8 cellular contexts compared by ENCODE assay signal in the genomic region with DNA sequence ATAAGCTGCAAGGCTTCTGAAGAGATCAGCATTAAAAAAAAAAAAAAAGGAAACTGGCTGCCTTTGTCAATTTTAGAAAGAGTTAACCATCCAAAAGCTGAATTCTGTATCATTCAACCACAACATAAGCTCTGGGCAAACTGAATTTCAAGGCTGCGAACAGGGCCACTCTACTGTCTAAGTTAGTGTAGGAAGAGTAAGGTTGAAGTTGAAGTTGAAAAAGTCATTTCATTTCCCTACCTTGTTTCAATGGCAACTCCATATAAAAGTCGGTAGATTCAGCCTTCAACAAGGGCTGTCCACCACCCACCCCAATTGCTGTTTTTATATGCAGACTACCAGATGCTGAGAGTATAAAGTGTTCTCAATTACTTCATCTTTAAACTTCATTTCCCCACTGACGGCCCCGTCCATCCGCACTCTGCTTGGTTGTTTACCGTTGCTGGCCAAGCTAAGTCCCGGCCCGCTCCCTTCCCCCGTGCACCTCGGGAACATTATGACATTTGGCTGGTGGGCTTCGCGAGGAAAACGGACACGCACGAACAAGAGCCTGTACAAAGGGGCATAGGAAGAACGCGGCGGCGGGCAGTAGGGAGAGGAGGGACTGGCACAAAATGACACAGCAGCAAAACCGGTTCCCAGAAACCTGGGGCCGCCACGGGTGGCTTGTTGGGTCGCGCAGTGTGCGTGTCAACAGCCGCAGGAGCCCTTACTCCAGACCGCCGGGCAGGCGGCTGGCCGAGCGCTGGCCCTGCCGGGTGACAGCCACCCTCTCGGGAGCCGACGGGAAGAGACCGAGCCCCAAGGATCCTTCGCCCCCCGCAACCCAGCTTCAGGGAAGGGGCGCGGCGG. TPM values are rescaled to one million over a fixed set of nuclear protein-coding genes. Genes with fewer than 3 reads are reported as not detected.
A peak's percentile ranks its signal among the peaks of the same experiment; 100 is the strongest.
DNase-seq lines count a peak whose midpoint lies in the region; ATAC-seq and TF ChIP-seq lines count a peak whose summit lies in the region.

No MANE protein-coding gene starts in this region.

- H3K9me3 ChIP-seq in SJCRH30 (replicated peaks) = no peaks in the 10 kb centered on the region
- no peaks in the 10 kb centered on the region for H3K9me3 ChIP-seq in skeletal muscle tissue (ENCODE audit: control insufficient read depth in 3 of 3, low read length in 3 of 3)

- H3K27ac Mint-ChIP-seq in brain = peak overlapping the region; percentile 59 to 98 (median 97)

- H3K4me3 ChIP-seq in SJCRH30 = peak overlapping the region; percentile 87
- peak overlapping the region; percentile 72 to 80 (median 76) for H3K4me3 ChIP-seq in skeletal muscle tissue (ENCODE audit: low read length in 3 of 3)

- H3K4me1 ChIP-seq in SJCRH30 = 0 out of 2 replicates have a peak, but pooled peaks cover 8% of the 10 kb centered on the region
- peaks cover 11 to 24% (median 24%) of the 10 kb centered on the region in 3 donors for H3K4me1 ChIP-seq in skeletal muscle tissue (ENCODE audit: control insufficient read depth in 3 of 3, insufficient read depth in 3 of 3, low read length in 3 of 3)

- ATAC-seq in GM18508 (IDR thresholded peaks at IDR 0.05; ENCODE audit: insufficient read depth, unreplicated experiment) (peak; percentile 7), HG03064 (IDR thresholded peaks at IDR 0.05; ENCODE audit: low read depth, unreplicated experiment) (peak; percentile 11)

- H3K27ac ChIP-seq in SJCRH30 (peak overlapping the region; percentile 52), skeletal muscle tissue (ENCODE audit: low read depth, low read length) (peak overlapping the region; percentile 89)

- H3K9me3 Mint-ChIP-seq in brain = no peaks in the 10 kb centered on the region

- H3K4me1 Mint-ChIP-seq in brain = peaks cover 50% of the 10 kb centered on the region

- H3K36me3 Mint-ChIP-seq in brain = no peaks in the 10 kb centered on the region

- peak overlapping the region; percentile 61 to 87 (median 85) for H3K9ac ChIP-seq in skeletal muscle tissue (ENCODE audit: low read depth in 1 of 3, low read length in 3 of 3)

- peak overlapping the region; percentile 90 to 98 (median 93) for H3K4me3 Mint-ChIP-seq in brain

- H3K27me3 ChIP-seq in SJCRH30 (no peaks in the 10 kb centered on the region), skeletal muscle tissue (ENCODE audit: control insufficient read depth in 3 of 3, insufficient read depth in 3 of 3, low read length in 3 of 3) (no peaks in the 10 kb centered on the region)

- H3K27me3 Mint-ChIP-seq in brain = peaks cover 14% of the 10 kb centered on the region

- TF ChIP-seq CTCF in brain (conservative IDR thresholded peaks at IDR 0.05) = no peak

- peak; percentile 38 for DNase-seq in AG08396 (ENCODE audit: low spot score)
- DNase-seq in SJCRH30 = peak; percentile 44 to 61
- peak; percentile 15 for DNase-seq in iPS-NIHi7 (ENCODE audit: extremely low spot score)
- no peak for DNase-seq in DMS153 treated with DMSO at 0.1 percent for 48 hours (lab: John Stamatoyannopoulos, UW; ENCODE audit: unreplicated experiment)

- no peaks in the 10 kb centered on the region for H3K36me3 ChIP-seq in SJCRH30
- H3K36me3 ChIP-seq in skeletal muscle tissue (ENCODE audit: control insufficient read depth in 3 of 3, insufficient read depth in 3 of 3, low read length in 3 of 3) = no peaks in the 10 kb centered on the region

RNA-seq across cellular contexts. Expression of a gene that starts 1.4 kb away (rescaled TPM):
- 36.5 and 40.8 TPM in 2 replicates for total RNA-seq in SJCRH30 (2014; rRNA removed; shearing (Covaris generic))
- 3.4 TPM for polyA plus RNA-seq in brain (ENCODE audit: insufficient read depth, low read depth, low replicate concordance)
- total RNA-seq in skeletal muscle tissue = 8.4 TPM

RNA-seq across cellular contexts. Expression of a gene that starts 23.0 kb away (rescaled TPM):
- total RNA-seq in SJCRH30 (2014; rRNA removed; shearing (Covaris generic)) = 109 and 125 TPM in 2 replicates
- polyA plus RNA-seq in brain (ENCODE audit: insufficient read depth, low read depth, low replicate concordance) = 27.9 TPM
- total RNA-seq in skeletal muscle tissue = 130 TPM
